Comparison of ENCODE assay signal across 17 cellular contexts in the genomic region with DNA sequence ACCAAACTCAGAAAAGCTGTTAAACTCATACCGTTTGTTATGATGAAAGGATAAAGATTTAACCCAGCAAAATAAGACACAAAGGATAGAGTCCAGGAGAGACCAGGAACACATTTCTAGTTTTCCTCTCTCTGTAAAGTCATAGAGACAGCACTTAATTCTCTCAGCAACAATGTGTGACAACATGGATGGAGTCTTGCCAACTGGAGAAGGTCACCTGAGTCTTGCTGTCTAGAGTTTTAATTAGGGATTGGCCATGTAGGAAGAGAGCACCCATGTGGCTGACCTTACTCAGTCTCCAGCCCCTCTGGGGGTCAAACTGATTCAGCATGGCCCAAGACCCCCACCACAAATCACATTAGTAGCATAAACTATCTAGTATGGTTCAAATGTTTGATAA.
DNase-seq lines count a peak whose midpoint lies in the region; ATAC-seq and TF ChIP-seq lines count a peak whose summit lies in the region.
"Had no signal": no experiment of that assay in that cellular context is flagged by ENCODE, and none has a peak within 500 bp of the region (broad histone marks: within the 10 kb centered on the region; RNA-seq: fewer than 3 reads in every experiment).

No MANE protein-coding gene starts in this region.

- WGBS in hepatocyte (ENCODE audit: low lambda C conversion rate, missing lambda C conversion rate): 95% methylated on average over 1 of the region's 1 CpG
- WGBS in trophoblast cell (ENCODE audit: extremely low coverage, insufficient coverage, insufficient read length): no CpG with 5 or more reads among the region's 1 CpG

- H3K4me2 ChIP-seq in hepatocyte (no peak overlapping the region), trophoblast cell (ENCODE audit: low read length) (no peak overlapping the region)

- DNase-seq in NCI-H2029 (lab: John Stamatoyannopoulos, UW): peak; percentile 3
- DNase-seq in NCI-H2029 treated with DMSO at 0.1 percent for 48 hours (lab: John Stamatoyannopoulos, UW): no peak
- DNase-seq in SJCRH30: peak in 1 of 2 experiments; percentile 24
- no peak for DNase-seq in hepatocyte (ENCODE audit: low spot score)
- DNase-seq in trophoblast cell: no peak
- DNase-seq in GM10248 (ENCODE audit: extremely low spot score): no peak
- DNase-seq in anterior cingulate cortex (lab: John Stamatoyannopoulos, UW): no peak
- DNase-seq: CD4-positive, CD25-positive, alpha-beta regulatory T cell; H9; NCI-H1417; NCI-H187 treated with DMSO at 0.1 percent for 48 hours; NCI-H2171; NCI-H446; NCI-H69; OCI-M1 had no signal

- no peak overlapping the region for H2AK5ac ChIP-seq in trophoblast cell (ENCODE audit: low read length)

- H4K20me1 ChIP-seq in hepatocyte (ENCODE audit: insufficient read depth, poor library complexity, severe bottlenecking): no peaks in the 10 kb centered on the region

- H3K36me3 ChIP-seq in SJCRH30 (no peaks in the 10 kb centered on the region), hepatocyte (replicated peaks; ENCODE audit: insufficient read depth, low read depth) (no peaks in the 10 kb centered on the region), trophoblast cell (ENCODE audit: control insufficient read depth in 1 of 2, insufficient read depth in 2 of 2, low read length in 2 of 2) (no peaks in the 10 kb centered on the region)

- POLR2A ChIA-PET in GM10248 (lab: Yijun Ruan, JAX): interaction anchor here (0.6 kb wide), 1 partner anchor 9 kb away, joined by 4 read pairs; no protein-coding TSS in a partner anchor

- H3K9me3 ChIP-seq in SJCRH30 (replicated peaks) (no peaks in the 10 kb centered on the region), hepatocyte (ENCODE audit: low read depth) (no peaks in the 10 kb centered on the region), trophoblast cell (ENCODE audit: insufficient read depth, low read depth, low read length) (no peaks in the 10 kb centered on the region)

- no peak for TF ChIP-seq CTCF in hepatocyte (IDR thresholded peaks at IDR 0.05; ENCODE audit: poor library complexity)
- no peak for TF ChIP-seq CTCF in GM10248 (IDR thresholded peaks at IDR 0.05; ENCODE audit: control extremely low read depth, extremely low read depth, low read depth, missing control alignments)

- no peak overlapping the region for H4K12ac ChIP-seq in trophoblast cell (ENCODE audit: low read depth, low read length)

- H4K8ac ChIP-seq in trophoblast cell (ENCODE audit: low read depth, low read length): no peak overlapping the region

- no peaks in the 10 kb centered on the region for H3K9me2 ChIP-seq in hepatocyte (replicated peaks; ENCODE audit: insufficient read depth)

- H2BK120ac ChIP-seq in trophoblast cell (ENCODE audit: insufficient read depth, low read length, poor library complexity): no peak overlapping the region

- peak overlapping the region; percentile 19 for H4K91ac ChIP-seq in trophoblast cell (ENCODE audit: low read depth, low read length)

- no peak overlapping the region for H3K23ac ChIP-seq in trophoblast cell (ENCODE audit: low read length)

- H3K14ac ChIP-seq in trophoblast cell (ENCODE audit: low read length): no peak overlapping the region

- no peak for ATAC-seq in GM19397 (IDR thresholded peaks at IDR 0.05; ENCODE audit: unreplicated experiment)

- peaks cover 5% of the 10 kb centered on the region for H3K79me1 ChIP-seq in trophoblast cell (ENCODE audit: low read length)

- peak overlapping the region; percentile 32 for H2BK12ac ChIP-seq in trophoblast cell (ENCODE audit: low read length)

- no peaks in the 10 kb centered on the region for H3K27me3 ChIP-seq in SJCRH30
- H3K27me3 ChIP-seq in hepatocyte: no peaks in the 10 kb centered on the region
- H3K27me3 ChIP-seq in trophoblast cell (ENCODE audit: insufficient read depth, low read length): no peaks in the 10 kb centered on the region

- H3K27ac ChIP-seq in SJCRH30: peak overlapping the region; percentile 42
- peak overlapping the region; percentile 85 for H3K27ac ChIP-seq in hepatocyte
- H3K27ac ChIP-seq in trophoblast cell (ENCODE audit: low read depth, low read length): no peak overlapping the region
- H3K27ac ChIP-seq: 22Rv1 had no signal

- H3K79me2 ChIP-seq in hepatocyte (no peaks in the 10 kb centered on the region), trophoblast cell (ENCODE audit: control insufficient read depth, insufficient read depth, low read length, poor library complexity) (no peaks in the 10 kb centered on the region)

- no peak overlapping the region for H3K4ac ChIP-seq in trophoblast cell (ENCODE audit: low read depth, low read length)

- no peak overlapping the region for H2BK5ac ChIP-seq in trophoblast cell (ENCODE audit: low read depth, low read length, poor library complexity)

- H2AFZ ChIP-seq in hepatocyte: no peak overlapping the region
- H2AFZ ChIP-seq in trophoblast cell (ENCODE audit: insufficient read depth, low read length, poor library complexity): no peak overlapping the region

- CTCF ChIA-PET in GM10248 (lab: Yijun Ruan, JAX): interaction anchor here (1.1 to 1.4 kb wide), 2 partner anchors 101 to 1370 kb away, joined by 3 read pairs; no protein-coding TSS in a partner anchor

- no peak overlapping the region for H3K4me3 ChIP-seq in SJCRH30
- no peak overlapping the region for H3K4me3 ChIP-seq in hepatocyte
- no peak overlapping the region for H3K4me3 ChIP-seq in trophoblast cell (ENCODE audit: low read depth, low read length)

- H3K9ac ChIP-seq in trophoblast cell (ENCODE audit: low read length): no peak overlapping the region

- H3K18ac ChIP-seq in trophoblast cell (ENCODE audit: low read length): no peak overlapping the region

- H3K4me1 ChIP-seq in SJCRH30 (peaks cover 27% of the 10 kb centered on the region), hepatocyte (ENCODE audit: insufficient read depth) (peaks cover 37% of the 10 kb centered on the region), trophoblast cell (ENCODE audit: control insufficient read depth in 1 of 2, insufficient read depth in 2 of 2, low read length in 2 of 2) (peaks cover 4 to 8% of the 10 kb centered on the region in 2 experiments)
